In the genomic region with DNA sequence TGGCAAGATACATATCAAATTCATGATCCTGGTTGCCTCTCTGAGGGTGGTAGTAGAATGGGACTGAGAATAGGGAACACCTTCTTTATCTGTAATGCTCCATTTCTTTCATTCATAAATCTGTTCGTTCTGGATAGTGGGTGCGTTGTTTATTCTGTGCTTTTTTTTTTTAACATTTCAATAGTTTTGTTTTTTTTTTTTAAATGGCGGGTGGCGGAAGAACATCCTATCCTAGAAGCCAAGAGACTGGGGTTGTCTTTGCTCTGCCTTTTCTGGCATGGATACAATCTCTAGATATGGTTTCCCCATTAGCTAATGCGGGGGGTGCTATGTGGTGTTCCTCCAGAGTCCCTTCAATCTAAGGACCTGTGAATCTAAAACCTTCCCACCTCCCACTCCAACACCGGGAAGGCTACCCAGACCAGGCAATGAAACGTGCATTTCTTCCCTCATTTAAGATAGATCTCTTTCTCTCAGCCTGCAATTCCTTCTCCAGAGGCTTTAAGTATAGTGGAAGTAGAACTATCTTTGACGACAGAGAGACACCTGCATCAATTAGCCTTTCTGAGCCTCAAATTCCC, we compare ENCODE assay signal across 1 cellular context.
TF ChIP-seq lines count a peak whose summit lies in the region.

No MANE protein-coding gene starts in this region.

TF ChIP-seq in A549, 52 proteins besides CTCF, POLR2A, EP300 and RAD21 (continued from another document):
- TF ChIP-seq, protein P1, sequence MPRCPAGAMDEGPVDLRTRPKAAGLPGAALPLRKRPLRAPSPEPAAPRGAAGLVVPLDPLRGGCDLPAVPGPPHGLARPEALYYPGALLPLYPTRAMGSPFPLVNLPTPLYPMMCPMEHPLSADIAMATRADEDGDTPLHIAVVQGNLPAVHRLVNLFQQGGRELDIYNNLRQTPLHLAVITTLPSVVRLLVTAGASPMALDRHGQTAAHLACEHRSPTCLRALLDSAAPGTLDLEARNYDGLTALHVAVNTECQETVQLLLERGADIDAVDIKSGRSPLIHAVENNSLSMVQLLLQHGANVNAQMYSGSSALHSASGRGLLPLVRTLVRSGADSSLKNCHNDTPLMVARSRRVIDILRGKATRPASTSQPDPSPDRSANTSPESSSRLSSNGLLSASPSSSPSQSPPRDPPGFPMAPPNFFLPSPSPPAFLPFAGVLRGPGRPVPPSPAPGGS (IDR thresholded peaks at IDR 0.05): no peak
